Comparison of ENCODE assay signal across 11 cellular contexts in the genomic region with DNA sequence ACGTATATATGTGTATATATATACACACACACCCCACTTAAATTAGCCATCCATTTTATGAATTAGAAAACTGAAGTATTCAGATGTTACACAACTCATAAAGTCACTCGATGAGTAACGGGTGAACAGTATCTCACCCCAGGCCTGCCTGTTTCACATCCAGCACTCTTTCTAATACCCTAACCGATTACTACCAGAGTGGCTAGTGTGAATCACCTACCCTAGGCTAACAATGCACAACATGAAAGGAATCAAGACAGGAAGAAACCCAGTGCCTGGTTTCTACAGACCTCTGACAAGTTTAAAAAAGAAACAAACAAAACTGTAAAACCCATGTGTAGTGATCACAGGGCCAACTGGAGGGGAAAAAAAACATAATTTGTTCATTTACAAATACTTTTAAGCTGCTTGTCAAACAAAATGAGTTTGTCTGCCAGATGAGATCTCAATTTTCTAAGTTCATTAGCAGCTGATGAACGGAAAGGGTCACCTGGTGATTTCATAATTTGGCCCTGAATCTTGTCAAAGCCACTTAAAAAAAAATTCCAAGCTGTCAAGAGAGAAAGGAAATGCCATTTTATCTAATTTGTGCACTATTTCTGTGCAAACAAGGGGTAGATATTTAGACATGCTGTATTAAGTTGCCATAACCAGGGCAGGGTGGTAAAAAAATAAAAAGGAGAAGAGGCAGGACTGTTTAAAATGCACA.
A peak's percentile ranks its signal among the peaks of the same experiment; 100 is the strongest.
DNase-seq lines count a peak whose midpoint lies in the region; ATAC-seq and TF ChIP-seq lines count a peak whose summit lies in the region.
"Had no signal": no experiment of that assay in that cellular context is flagged by ENCODE, and none has a peak within 500 bp of the region (broad histone marks: within the 10 kb centered on the region; RNA-seq: fewer than 3 reads in every experiment).

No MANE protein-coding gene starts in this region.

- DNase-seq in activated T-cell treated with anti-CD3 and anti-CD28 coated beads, Interleukin-2, amount 50 U/mL, for 72 hours = no peak
- no peak for DNase-seq in activated T-cell treated with anti-CD3 and anti-CD28 coated beads, Interleukin-2, amount 50 U/mL, for 48 hours
- DNase-seq in PC-3 = peak; percentile 17
- peak; percentile 46 to 73 for DNase-seq in fibroblast of lung (ENCODE audit: low read depth in 2 of 2)
- DNase-seq in skeletal muscle cell (ENCODE audit: low read depth) = peak; percentile 11
- DNase-seq in DMS79 treated with DMSO at 0.1 percent for 48 hours (lab: John Stamatoyannopoulos, UW) = no peak
- DNase-seq: NCI-H1092, retina had no signal

- intact Hi-C loops in PC-3 (cut with micrococcal nuclease) = no loop called here

- no peak overlapping the region for H3K4me3 Mint-ChIP-seq in activated T-cell treated with anti-CD3 and anti-CD28 coated beads, Interleukin-2, amount 50 U/mL, for 72 hours

- ATAC-seq in activated T-cell treated with anti-CD3 and anti-CD28 coated beads, Interleukin-2, amount 50 U/mL, for 72 hours (replicated peaks in 1 of 2) = peak; percentile 36 to 67
- ATAC-seq in PC-3 (no peak), HG02763 (IDR thresholded peaks at IDR 0.05; ENCODE audit: unreplicated experiment) (no peak), GM19328 (IDR thresholded peaks at IDR 0.05; ENCODE audit: unreplicated experiment) (no peak)

- CTCF ChIA-PET in PC-3 (lab: Charles Lee) = no interaction called here

- H3K4me1 ChIP-seq in PC-3 (ENCODE audit: insufficient read depth, low read length) (no peaks in the 10 kb centered on the region), fibroblast of lung (ENCODE audit: control insufficient read depth, extremely low read depth, insufficient read depth, low read length) (peaks cover 2% of the 10 kb centered on the region)

- H3K9me3 ChIP-seq in PC-3 (ENCODE audit: low read length) = no peaks in the 10 kb centered on the region
- H3K9me3 ChIP-seq in fibroblast of lung (ENCODE audit: control insufficient read depth, insufficient read depth, low read depth, low read length) = no peaks in the 10 kb centered on the region
- H3K9me3 ChIP-seq: vagina had no signal

- no peak overlapping the region for H3K27ac Mint-ChIP-seq in activated T-cell treated with anti-CD3 and anti-CD28 coated beads, Interleukin-2, amount 50 U/mL, for 72 hours

- H3K4me3 ChIP-seq in PC-3 (ENCODE audit: low read length) (no peak overlapping the region), fibroblast of lung (replicated peaks in 1 of 4; ENCODE audit: control extremely low read depth in 1 of 4, insufficient read depth in 1 of 4, low read depth in 3 of 4, low read length in 4 of 4) (no peak overlapping the region), skeletal muscle cell (ENCODE audit: low read depth, low read length) (no peak overlapping the region)
- H3K4me3 ChIP-seq: vagina had no signal

- POLR2A ChIA-PET in PC-3 (lab: Charles Lee; ENCODE audit: unreplicated experiment) = no interaction called here

- H3K9me2 ChIP-seq in PC-3 (replicated peaks; ENCODE audit: low read length) = no peaks in the 10 kb centered on the region

- peaks cover 6 to 11% of the 10 kb centered on the region in 2 donors for H3K36me3 Mint-ChIP-seq in activated T-cell treated with anti-CD3 and anti-CD28 coated beads, Interleukin-2, amount 50 U/mL, for 72 hours (ENCODE audit: insufficient read depth in 2 of 2)

- H3K27ac ChIP-seq in PC-3 (ENCODE audit: low read length) (no peak overlapping the region), fibroblast of lung (ENCODE audit: insufficient read depth, low read length) (no peak overlapping the region)
- H3K27ac ChIP-seq: vagina had no signal

- H4K20me1 ChIP-seq in PC-3 (ENCODE audit: low read length) = no peaks in the 10 kb centered on the region
- H4K20me1 ChIP-seq in fibroblast of lung (ENCODE audit: control insufficient read depth, extremely low read depth, insufficient read depth, low read length) = no peaks in the 10 kb centered on the region

- H3K9me3 Mint-ChIP-seq in activated T-cell treated with anti-CD3 and anti-CD28 coated beads, Interleukin-2, amount 50 U/mL, for 72 hours = peaks cover 6 to 17% of the 10 kb centered on the region in 2 donors

- no peaks in the 10 kb centered on the region for H3K36me3 ChIP-seq in PC-3 (ENCODE audit: low read depth, low read length)
- H3K36me3 ChIP-seq in fibroblast of lung (ENCODE audit: control insufficient read depth, insufficient read depth, low read length) = no peaks in the 10 kb centered on the region
- H3K36me3 ChIP-seq: vagina had no signal

- no peaks in the 10 kb centered on the region for H3K27me3 ChIP-seq in PC-3 (ENCODE audit: low read length)
- no peaks in the 10 kb centered on the region for H3K27me3 ChIP-seq in fibroblast of lung (ENCODE audit: control insufficient read depth, insufficient read depth, low read length)
- H3K27me3 ChIP-seq: vagina had no signal

- H3K4me2 ChIP-seq in PC-3 (ENCODE audit: low read length) (no peak overlapping the region), fibroblast of lung (ENCODE audit: extremely low read depth, insufficient read depth, low read length) (no peak overlapping the region)

- no peaks in the 10 kb centered on the region for H3F3A ChIP-seq in PC-3 (ENCODE audit: low read length, unreplicated experiment)

- H3K9ac ChIP-seq in PC-3 (ENCODE audit: low read length) (no peak overlapping the region), fibroblast of lung (ENCODE audit: insufficient read depth, low read length) (no peak overlapping the region)

- H3K4me1 Mint-ChIP-seq in activated T-cell treated with anti-CD3 and anti-CD28 coated beads, Interleukin-2, amount 50 U/mL, for 72 hours (ENCODE audit: low read depth) = no peaks in the 10 kb centered on the region

- BruUV-seq in PC-3 (replicated peaks; lab: Mats Ljungman, UMichigan) = no TSS peak

- no peak overlapping the region for H2AFZ ChIP-seq in PC-3 (ENCODE audit: low read length)
- H2AFZ ChIP-seq in fibroblast of lung (ENCODE audit: low read length) = no peak overlapping the region

- H3K79me2 ChIP-seq in PC-3 (ENCODE audit: low read length) (no peaks in the 10 kb centered on the region), fibroblast of lung (ENCODE audit: control insufficient read depth, insufficient read depth, low read length) (no peaks in the 10 kb centered on the region)

- TF ChIP-seq CTCF in PC-3 (conservative IDR thresholded peaks at IDR 0.05; ENCODE audit: low read depth, low read length) = no peak
- TF ChIP-seq CTCF in fibroblast of lung (conservative IDR thresholded peaks at IDR 0.05 in 1 of 2, IDR thresholded peaks at IDR 0.05 in 1 of 2; ENCODE audit: low read depth in 1 of 2, low read length in 2 of 2) = no peak

- no peaks in the 10 kb centered on the region for H3K27me3 Mint-ChIP-seq in activated T-cell treated with anti-CD3 and anti-CD28 coated beads, Interleukin-2, amount 50 U/mL, for 72 hours (ENCODE audit: low read depth)

Comparison
In these comparisons a context has a peak if more than half of its experiments do, and no peak if none do; other contexts are left out.
1. ATAC-seq: peak in activated T-cell treated with anti-CD3 and anti-CD28 coated beads, Interleukin-2, amount 50 U/mL, for 72 hours (2 of 2); none in PC-3 (single experiment), HG02763 (single experiment) and GM19328 (single experiment).
2. DNase-seq: peak in PC-3 (single experiment), fibroblast of lung (2 of 2) and skeletal muscle cell (single experiment); none in activated T-cell treated with anti-CD3 and anti-CD28 coated beads, Interleukin-2, amount 50 U/mL, for 72 hours (0 of 2), activated T-cell treated with anti-CD3 and anti-CD28 coated beads, Interleukin-2, amount 50 U/mL, for 48 hours (0 of 2) and DMS79 treated with DMSO at 0.1 percent for 48 hours (single experiment).